In the genomic region with DNA sequence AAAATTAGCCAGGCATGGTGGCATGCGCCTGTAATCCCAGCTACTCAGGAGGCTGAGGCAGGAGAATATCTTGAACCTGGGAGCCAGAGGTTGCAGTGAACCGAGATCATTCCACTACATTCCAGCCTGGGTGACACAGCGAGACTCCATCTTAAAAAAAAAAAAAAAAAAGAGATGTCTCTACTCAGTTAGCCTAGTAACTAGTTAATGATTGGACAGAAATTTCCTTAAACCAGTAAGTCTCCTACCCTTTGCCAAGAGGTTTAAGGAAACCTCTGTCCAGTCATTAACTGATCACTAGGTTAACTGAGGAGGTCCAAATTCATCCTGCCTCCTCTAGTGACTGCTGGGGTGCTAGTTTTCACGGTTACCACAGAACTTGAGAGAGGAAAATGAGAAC, we compare ENCODE assay signal across 25 cellular contexts.
"Had no signal": no experiment of that assay in that cellular context is flagged by ENCODE, and none has a peak within 500 bp of the region (broad histone marks: within the 10 kb centered on the region; RNA-seq: fewer than 3 reads in every experiment).

No MANE protein-coding gene starts in this region.

- FAIRE-seq: pancreas, urothelium cell line had no signal

- H3K27me3 ChIP-seq: neutrophil, pancreas, right lobe of liver, sigmoid colon, stomach, thyroid gland, tibial nerve, upper lobe of left lung, vagina had no signal

- ATAC-seq: natural killer cell treated with Interleukin-12 subunit alpha and Interleukin-12 subunit beta and Interleukin-15 and Interleukin-18, amount 100 ng/mL, for 72 hours; pancreas; right lobe of liver; stimulated activated effector memory CD8-positive, alpha-beta T cell treated with anti-CD3 and anti-CD28 coated beads, Interleukin-12 subunit alpha, Interleukin-12 subunit beta, amount 100 ng/mL, for 72 hours; stimulated activated naive B cell treated with anti-CD40 and anti-IgM and Interleukin-4, amounts not matched to agents 10 μg/mL and 1 μg/mL and 100 μg/mL, for 72 hours had no signal

- H3K36me3 ChIP-seq: neutrophil, pancreas, prostate gland, right lobe of liver, sigmoid colon, stomach, thoracic aorta, thyroid gland, tibial nerve, upper lobe of left lung, vagina had no signal

- H3K9me3 ChIP-seq: neutrophil, pancreas, prostate gland, right lobe of liver, thyroid gland, upper lobe of left lung, vagina had no signal

- DNase-seq: nephron progenitor cell; nucleus accumbens; pancreas; right cardiac atrium; right lobe of liver; sigmoid colon; small intestine; stimulated activated CD4-positive, alpha-beta T cell treated with anti-CD3 and anti-CD28 coated beads, Interleukin-15, amount 100 ng/mL, for 24 hours; stimulated activated CD4-positive, alpha-beta T cell treated with anti-CD3 and anti-CD28 coated beads, Interleukin-2, amount 100 ng/mL, for 24 hours; stimulated activated CD4-positive, alpha-beta T cell treated with anti-CD3 and anti-CD28 coated beads, Interleukin-2, amount 100 ng/mL, for 48 hours; stimulated activated CD4-positive, alpha-beta T cell treated with anti-CD3 and anti-CD28 coated beads, Interleukin-4, amount 100 ng/mL, for 24 hours; stimulated activated naive B cell treated with anti-CD40 and anti-IgM and Interleukin-4, amounts not matched to agents 10 μg/mL and 1 μg/mL and 100 μg/mL, for 72 hours; stimulated activated naive CD4-positive, alpha-beta T cell treated with Interleukin-2 at 50 U/mL for 16 hours; stomach; thyroid gland; trophoblast cell; upper lobe of left lung had no signal

- H3K27ac ChIP-seq: neutrophil, pancreas, prostate gland, right lobe of liver, sigmoid colon, stomach, thoracic aorta, thyroid gland, tibial nerve, upper lobe of left lung, vagina had no signal

- H3K4me3 ChIP-seq: pancreas, prostate gland, right lobe of liver, sigmoid colon, stomach, thoracic aorta, thyroid gland, tibial nerve, upper lobe of left lung, vagina had no signal

- H3K4me1 ChIP-seq: pancreas, prostate gland, right lobe of liver, sigmoid colon, thyroid gland, tibial nerve, upper lobe of left lung, vagina had no signal
